In genomic region chr16:27768651-27769270, GRCh38 we compare ENCODE assay signal across 29 cellular contexts.
DNase-seq lines count a peak whose midpoint lies in the region; ATAC-seq and TF ChIP-seq lines count a peak whose summit lies in the region.
"Had no signal": no experiment of that assay in that cellular context is flagged by ENCODE, and none has a peak within 500 bp of the region (broad histone marks: within the 10 kb centered on the region; RNA-seq: fewer than 3 reads in every experiment).

No MANE protein-coding gene starts in this region.

- peaks cover 0 to 1% of the 10 kb centered on the region in 2 donors for H3K36me3 ChIP-seq in ascending aorta
- H3K36me3 ChIP-seq in upper lobe of right lung, result peaks cover 47% of the 10 kb centered on the region
- peaks cover 68% of the 10 kb centered on the region for H3K36me3 ChIP-seq in suprapubic skin
- H3K36me3 ChIP-seq: prostate gland had no signal

- H3K9me3 ChIP-seq in ascending aorta, result no peaks in the 10 kb centered on the region
- H3K9me3 ChIP-seq in upper lobe of right lung, result no peaks in the 10 kb centered on the region
- H3K9me3 ChIP-seq in suprapubic skin, result peaks cover 8% of the 10 kb centered on the region
- H3K9me3 ChIP-seq: neutrophil, prostate gland had no signal

- 81% methylated on average over 2 of the region's 8 CpGs for WGBS in suprapubic skin

- intact Hi-C loops in Right ventricle myocardium superior (cut with DNase I), result no loop called here
- intact Hi-C loops in Right ventricle myocardium inferior (cut with DNase I), result no loop called here
- intact Hi-C loops in ascending aorta (cut with DNase I), result no loop called here
- intact Hi-C loops in upper lobe of right lung (cut with DNase I), result no loop called here

- H3K27me3 ChIP-seq in ascending aorta, result no peaks in the 10 kb centered on the region
- no peaks in the 10 kb centered on the region for H3K27me3 ChIP-seq in layer of hippocampus (ENCODE audit: control insufficient read depth, insufficient read depth, low read length)
- H3K27me3 ChIP-seq in upper lobe of right lung, result no peaks in the 10 kb centered on the region
- no peaks in the 10 kb centered on the region for H3K27me3 ChIP-seq in suprapubic skin
- H3K27me3 ChIP-seq in foreskin keratinocyte, result no peaks in the 10 kb centered on the region
- H3K27me3 ChIP-seq: dorsolateral prefrontal cortex, esophagus muscularis mucosa, neutrophil, upper lobe of left lung had no signal

- DNase-seq in Right ventricle myocardium superior, result peak; percentile 13
- no peak for DNase-seq in Right ventricle myocardium inferior (ENCODE audit: missing footprints)
- no peak for DNase-seq in ascending aorta (ENCODE audit: low spot score in 2 of 2)
- peak; percentile 37 for DNase-seq in upper lobe of right lung
- no peak for DNase-seq in suprapubic skin (ENCODE audit: low spot score in 2 of 2)
- DNase-seq in retina, result no peak
- no peak for DNase-seq in foreskin keratinocyte
- DNase-seq: activated CD4-positive, alpha-beta T cell treated with anti-CD3 and anti-CD28 coated beads, Interleukin-2, amount 50 U/mL, for 1 hour; activated CD4-positive, CD25-positive, alpha-beta regulatory T cell; activated effector memory CD4-positive, alpha-beta T cell treated with Interleukin-2 at 50 U/mL for 16 hours; activated naive CD8-positive, alpha-beta T cell treated with anti-CD3 and anti-CD28 coated beads, Interleukin-2, amount 10 ng/mL, durations not matched to agents 7 days and 5 days; activated T-cell treated with anti-CD3 and anti-CD28 coated beads, Interleukin-2, amount 50 U/mL, for 1 hour; CD4-positive, alpha-beta T cell; central memory CD4-positive, alpha-beta T cell; foreskin melanocyte; IMR-90; left colon; NCI-H1092; NCI-H1930; NCI-H524 treated with DMSO at 0.1 percent for 48 hours; NK-92 treated with Interleukin-12 subunit alpha and Interleukin-12 subunit beta, amount 100 ng/mL, for 24 hours; stimulated activated CD4-positive, alpha-beta T cell treated with anti-CD3 and anti-CD28 coated beads, Interleukin-4, amount 100 ng/mL, for 24 hours; upper lobe of left lung had no signal

- ATAC-seq in Right ventricle myocardium superior (ENCODE audit: poor library complexity), result no peak
- ATAC-seq in Right ventricle myocardium inferior, result no peak
- ATAC-seq in upper lobe of right lung, result no peak
- ATAC-seq in foreskin keratinocyte, result no peak
- ATAC-seq: GM23338, left colon had no signal

- TF ChIP-seq POLR2A in suprapubic skin (IDR thresholded peaks at IDR 0.05), result no peak

- no peak for TF ChIP-seq EP300 in suprapubic skin (IDR thresholded peaks at IDR 0.05)

- H3K4me1 ChIP-seq in ascending aorta (peaks cover 4 to 15% of the 10 kb centered on the region in 2 donors), upper lobe of right lung (no peaks in the 10 kb centered on the region), suprapubic skin (no peaks in the 10 kb centered on the region), foreskin keratinocyte (no peaks in the 10 kb centered on the region)
- H3K4me1 ChIP-seq: esophagus muscularis mucosa, prostate gland, upper lobe of left lung had no signal

- peak overlapping the region; percentile 76 to 83 for H3K27ac ChIP-seq in ascending aorta
- peak overlapping the region; percentile 44 for H3K27ac ChIP-seq in layer of hippocampus (ENCODE audit: low read depth, low read length)
- H3K27ac ChIP-seq in upper lobe of right lung, result no peak overlapping the region
- H3K27ac ChIP-seq in suprapubic skin, result no peak overlapping the region
- no peak overlapping the region for H3K27ac ChIP-seq in foreskin keratinocyte
- H3K27ac ChIP-seq: esophagus muscularis mucosa, neutrophil, prostate gland, upper lobe of left lung had no signal

- TF ChIP-seq CTCF in ascending aorta (IDR thresholded peaks at IDR 0.05) (no peak), upper lobe of right lung (IDR thresholded peaks at IDR 0.05) (no peak), suprapubic skin (IDR thresholded peaks at IDR 0.05) (no peak), foreskin keratinocyte (conservative IDR thresholded peaks at IDR 0.05) (no peak)

- H3K4me3 ChIP-seq in ascending aorta (no peak overlapping the region), upper lobe of right lung (no peak overlapping the region), suprapubic skin (no peak overlapping the region)
- H3K4me3 ChIP-seq: dorsolateral prefrontal cortex, esophagus muscularis mucosa, GM23338, prostate gland, upper lobe of left lung had no signal

Comparison
In these comparisons a context has a peak if more than half of its experiments do, and no peak if none do; other contexts are left out.
1. DNase-seq: peak in Right ventricle myocardium superior (single experiment) and upper lobe of right lung (single experiment); none in Right ventricle myocardium inferior (single experiment), ascending aorta (0 of 2), suprapubic skin (0 of 2), retina (single experiment) and foreskin keratinocyte (0 of 2).
2. H3K27ac ChIP-seq: peak in ascending aorta (2 of 2) and layer of hippocampus (single experiment); none in upper lobe of right lung (single experiment), suprapubic skin (single experiment) and foreskin keratinocyte (single experiment).